ENCODE assay signal across 9 cellular contexts in the genomic region with DNA sequence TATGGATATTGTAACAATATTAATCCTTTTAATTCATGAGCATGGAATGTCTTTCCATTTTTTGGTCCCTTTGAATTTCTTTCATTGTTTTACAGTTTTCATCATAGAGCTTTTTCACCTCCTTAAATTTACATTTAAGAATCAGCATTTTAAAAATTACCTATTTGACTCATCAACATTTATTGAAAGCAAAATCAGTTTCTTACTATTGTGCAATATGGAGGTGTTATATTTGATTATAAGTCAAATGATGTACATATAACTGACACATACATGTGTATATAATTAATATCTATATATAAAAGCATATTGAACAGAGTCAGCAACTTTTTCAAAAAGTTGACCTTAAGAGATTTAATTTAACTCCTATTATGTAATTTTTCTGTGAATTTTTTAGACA.
"Had no signal": no experiment of that assay in that cellular context is flagged by ENCODE, and none has a peak within 500 bp of the region (broad histone marks: within the 10 kb centered on the region; RNA-seq: fewer than 3 reads in every experiment).

No MANE protein-coding gene starts in this region.

- H3K9ac ChIP-seq: GM23248, KMS-11 had no signal

- FAIRE-seq: H54, HTR-8/SVneo had no signal

- H3K27ac ChIP-seq: GM23248, KMS-11 had no signal

- DNase-seq: GM23248, GOT3, H9, HCEC 1CT, Karpas-422, KBM-7 had no signal

- H2AFZ ChIP-seq: GM23248 had no signal

- H3K4me2 ChIP-seq: KMS-11 had no signal

- H3K4me3 ChIP-seq: GM23248 had no signal
